Comparison of ENCODE assay signal across 1 cellular context in the genomic region with DNA sequence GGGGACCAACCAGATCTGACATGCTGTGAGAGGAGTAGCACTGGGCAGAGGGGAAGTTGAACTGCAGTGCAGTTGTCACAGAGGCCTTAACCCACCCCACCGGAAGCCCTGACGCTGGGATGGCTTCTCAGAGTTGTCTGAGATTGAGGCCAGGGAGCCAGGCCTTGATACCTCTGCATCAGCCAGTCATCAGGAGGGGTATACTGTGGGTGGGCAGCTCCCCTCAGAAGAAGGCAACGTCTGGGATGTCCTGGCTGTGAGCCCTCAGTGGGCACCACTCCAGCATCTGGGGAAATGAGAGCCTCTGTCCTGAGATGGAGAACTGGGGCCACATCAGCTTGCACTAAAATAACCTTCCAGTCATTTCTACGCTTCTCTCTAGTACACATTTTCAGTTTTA.
TF ChIP-seq lines count a peak whose summit lies in the region.

No MANE protein-coding gene starts in this region.

TF ChIP-seq in HepG2, 621 proteins besides CTCF, POLR2A, EP300 and RAD21 (continued from another document):
- TF ChIP-seq RFX3 (CRISPR knock-in tag; IDR thresholded peaks at IDR 0.05) (no peak), JUNB (CRISPR knock-in tag; IDR thresholded peaks at IDR 0.05; ENCODE audit: borderline replicate concordance) (no peak)
- TF ChIP-seq, protein P1, sequence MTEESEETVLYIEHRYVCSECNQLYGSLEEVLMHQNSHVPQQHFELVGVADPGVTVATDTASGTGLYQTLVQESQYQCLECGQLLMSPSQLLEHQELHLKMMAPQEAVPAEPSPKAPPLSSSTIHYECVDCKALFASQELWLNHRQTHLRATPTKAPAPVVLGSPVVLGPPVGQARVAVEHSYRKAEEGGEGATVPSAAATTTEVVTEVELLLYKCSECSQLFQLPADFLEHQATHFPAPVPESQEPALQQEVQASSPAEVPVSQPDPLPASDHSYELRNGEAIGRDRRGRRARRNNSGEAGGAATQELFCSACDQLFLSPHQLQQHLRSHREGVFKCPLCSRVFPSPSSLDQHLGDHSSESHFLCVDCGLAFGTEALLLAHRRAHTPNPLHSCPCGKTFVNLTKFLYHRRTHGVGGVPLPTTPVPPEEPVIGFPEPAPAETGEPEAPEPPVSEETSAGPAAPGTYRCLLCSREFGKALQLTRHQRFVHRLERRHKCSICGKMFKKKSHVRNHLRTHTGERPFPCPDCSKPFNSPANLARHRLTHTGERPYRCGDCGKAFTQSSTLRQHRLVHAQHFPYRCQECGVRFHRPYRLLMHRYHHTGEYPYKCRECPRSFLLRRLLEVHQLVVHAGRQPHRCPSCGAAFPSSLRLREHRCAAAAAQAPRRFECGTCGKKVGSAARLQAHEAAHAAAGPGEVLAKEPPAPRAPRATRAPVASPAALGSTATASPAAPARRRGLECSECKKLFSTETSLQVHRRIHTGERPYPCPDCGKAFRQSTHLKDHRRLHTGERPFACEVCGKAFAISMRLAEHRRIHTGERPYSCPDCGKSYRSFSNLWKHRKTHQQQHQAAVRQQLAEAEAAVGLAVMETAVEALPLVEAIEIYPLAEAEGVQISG (CRISPR knock-in tag; IDR thresholded peaks at IDR 0.05), result no peak
